13 cellular contexts compared by ENCODE assay signal in the genomic region with DNA sequence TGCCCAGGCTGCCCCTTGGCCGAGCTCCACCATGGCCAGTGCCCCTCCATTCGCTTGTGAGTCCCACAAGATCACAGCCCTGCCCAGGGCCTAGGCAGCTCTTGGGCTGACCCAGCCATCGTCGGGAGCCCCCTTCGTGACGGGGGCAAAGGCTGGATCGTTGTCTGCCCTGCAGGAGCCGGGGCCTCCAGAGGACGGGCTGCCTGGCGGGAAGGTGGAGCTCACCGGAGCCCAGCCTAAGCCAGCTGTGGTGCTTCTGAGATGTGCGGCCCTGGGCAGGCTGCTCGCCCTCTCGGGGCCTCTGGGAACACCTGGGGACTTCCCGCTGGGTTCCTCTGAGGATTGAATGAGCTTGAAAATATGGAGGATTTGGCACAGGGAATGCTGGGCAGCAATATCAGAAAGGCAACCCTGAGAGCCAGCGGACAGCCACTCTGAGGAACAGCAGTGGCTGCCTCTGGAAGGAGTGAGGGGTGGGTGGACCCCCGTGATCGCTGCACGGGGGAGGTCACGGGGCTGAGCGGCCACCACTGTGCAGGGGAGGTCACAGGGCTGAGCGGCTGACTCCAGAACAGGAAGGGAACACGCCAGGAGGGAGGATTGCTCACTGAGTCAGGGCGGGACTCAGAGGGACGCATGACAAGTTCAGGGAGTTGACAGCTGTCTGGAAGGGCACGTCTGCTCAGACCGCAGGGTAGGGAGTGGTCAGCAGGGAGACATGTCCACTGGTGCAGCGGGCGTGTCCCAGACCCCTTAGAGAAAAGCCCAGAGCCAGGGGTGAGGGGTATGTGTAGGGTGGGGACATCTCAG. TPM values are rescaled to one million over a fixed set of nuclear protein-coding genes. Genes with fewer than 3 reads are reported as not detected.
DNase-seq lines count a peak whose midpoint lies in the region; ATAC-seq, FAIRE-seq and TF ChIP-seq lines count a peak whose summit lies in the region.
"Had no signal": no experiment of that assay in that cellular context is flagged by ENCODE, and none has a peak within 500 bp of the region (broad histone marks: within the 10 kb centered on the region; RNA-seq: fewer than 3 reads in every experiment).

No MANE protein-coding gene starts in this region.

- H3K4me3 ChIP-seq in psoas muscle, result no peak overlapping the region
- no peak overlapping the region for H3K4me3 ChIP-seq in Karpas-422 (ENCODE audit: low read length)
- H3K4me3 ChIP-seq: esophagus squamous epithelium, testis had no signal

- H3K9me2 ChIP-seq in Karpas-422 (replicated peaks; ENCODE audit: insufficient read depth, low read length), result no peaks in the 10 kb centered on the region

- H3K36me3 ChIP-seq in psoas muscle (ENCODE audit: insufficient read depth in 1 of 2, low read depth in 1 of 2) (no peaks in the 10 kb centered on the region), Karpas-422 (ENCODE audit: insufficient read depth, low read length) (no peaks in the 10 kb centered on the region)
- H3K36me3 ChIP-seq: esophagus squamous epithelium had no signal

- ATAC-seq in esophagus mucosa (peak; percentile 49), psoas muscle (no peak)
- no peak for ATAC-seq in activated CD4-positive, CD25-positive, alpha-beta regulatory T cell treated with anti-CD3 and anti-CD28 coated beads, Interleukin-2, amount 50 U/mL, for 24 hours

- H3K79me2 ChIP-seq in Karpas-422 (ENCODE audit: low read length), result no peaks in the 10 kb centered on the region

- H3K27ac ChIP-seq in psoas muscle (no peak overlapping the region), Karpas-422 (ENCODE audit: low read length) (no peak overlapping the region)
- H3K27ac ChIP-seq: esophagus squamous epithelium, testis had no signal

- 55 to 65% (median 64%) methylated on average over 28 to 29 of the region's 29 CpGs for WGBS in psoas muscle, 3 donors

- FAIRE-seq in GM12892 (lab: Jason Lieb, UNC), result peak; percentile 14

- no peaks in the 10 kb centered on the region for H4K20me1 ChIP-seq in Karpas-422 (ENCODE audit: insufficient read depth, low read depth, low read length)

- no peak for TF ChIP-seq POLR2A in GM12892 (IDR thresholded peaks at IDR 0.05; ENCODE audit: low read depth, low read length)

- H3K27me3 ChIP-seq in psoas muscle (ENCODE audit: insufficient read depth in 3 of 3, low read length in 2 of 3) (peaks cover 0 to 13% (median 0%) of the 10 kb centered on the region in 3 donors), Karpas-422 (ENCODE audit: low read length) (no peaks in the 10 kb centered on the region)
- H3K27me3 ChIP-seq: testis had no signal

- H3K4me1 ChIP-seq in psoas muscle (peaks cover 9% of the 10 kb centered on the region), Karpas-422 (ENCODE audit: low read length) (peaks cover 23% of the 10 kb centered on the region)
- H3K4me1 ChIP-seq: testis had no signal

- no peak for TF ChIP-seq CTCF in psoas muscle (IDR thresholded peaks at IDR 0.05)

- H3K9me3 ChIP-seq in psoas muscle, result no peaks in the 10 kb centered on the region
- H3K9me3 ChIP-seq in Karpas-422 (ENCODE audit: low read length), result no peaks in the 10 kb centered on the region
- H3K9me3 ChIP-seq: esophagus squamous epithelium, testis had no signal

- no peak overlapping the region for H3K4me2 ChIP-seq in Karpas-422 (ENCODE audit: low read depth, low read length, poor library complexity, severe bottlenecking)

- DNase-seq in GM12892 (ENCODE audit: insufficient read length) (no peak), NCI-H69 (lab: John Stamatoyannopoulos, UW) (peak; percentile 70), psoas muscle (peak; percentile 6 to 22), Karpas-422 (no peak)
- DNase-seq in effector CD4-positive, alpha-beta T cell, result no peak
- no peak for DNase-seq in stimulated activated CD4-positive, alpha-beta T cell treated with anti-CD3 and anti-CD28 coated beads, Interleukin-4, amount 100 ng/mL, for 1 hour
- DNase-seq: esophagus squamous epithelium, HCEC 1CT, NCI-H1930, T-helper 9 cell, testis had no signal

- intact Hi-C loops in psoas muscle (cut with DNase I), result no loop called here

- H3K9ac ChIP-seq in Karpas-422 (ENCODE audit: low read length), result no peak overlapping the region

- H2AFZ ChIP-seq in Karpas-422 (ENCODE audit: low read length), result no peak overlapping the region

RNA-seq across cellular contexts. Expression of a gene that starts 19.3 kb away (rescaled TPM):
- 5.7 TPM for polyA plus RNA-seq in GM12892 (2012; ENCODE audit: missing spikeins)
- 5.2 TPM for total RNA-seq in esophagus mucosa
- total RNA-seq in psoas muscle, result under 1 TPM in 1 of 4 donors, not detected in 3; 0.13 TPM
- polyA plus RNA-seq in psoas muscle, result under 1 TPM in 2 of 3 donors, not detected in 1; under 0.01 to 0.01 TPM
- 0.52 and 0.94 TPM in 2 replicates for total RNA-seq in Karpas-422 (2014; rRNA removed; shearing (Covaris generic); ENCODE audit: low replicate concordance)

RNA-seq across cellular contexts. Expression of a gene that starts 21.7 kb away (rescaled TPM):
- polyA plus RNA-seq in GM12892 (2012; ENCODE audit: missing spikeins), result 18.5 TPM
- total RNA-seq in esophagus mucosa (13.9 TPM), psoas muscle (10 to 100 TPM; 10.8 to 12.6 (median 11.7) TPM)
- polyA plus RNA-seq in psoas muscle, result 10 to 100 TPM; 14.9 to 21.8 (median 20.2) TPM
- 37.2 and 46.7 TPM in 2 replicates for total RNA-seq in Karpas-422 (2014; rRNA removed; shearing (Covaris generic); ENCODE audit: low replicate concordance)

RNA-seq across cellular contexts. Expression of a gene that starts 46.8 kb away (rescaled TPM):
- 11.4 TPM for polyA plus RNA-seq in GM12892 (2012; ENCODE audit: missing spikeins)
- total RNA-seq in esophagus mucosa (40.3 TPM), psoas muscle (10 to 100 TPM; 37.9 to 49.2 (median 39.2) TPM)
- 10 to 100 TPM; 33.9 to 66.4 (median 45.0) TPM for polyA plus RNA-seq in psoas muscle
- total RNA-seq in Karpas-422 (2014; rRNA removed; shearing (Covaris generic); ENCODE audit: low replicate concordance), result 10.2 and 14.4 TPM in 2 replicates

Comparison
In these comparisons a context has a peak if more than half of its experiments do, and no peak if none do; other contexts are left out.
1. DNase-seq: peak in NCI-H69 (single experiment) and psoas muscle (2 of 2); none in GM12892 (single experiment), Karpas-422 (single experiment), effector CD4-positive, alpha-beta T cell (single experiment) and stimulated activated CD4-positive, alpha-beta T cell treated with anti-CD3 and anti-CD28 coated beads, Interleukin-4, amount 100 ng/mL, for 1 hour (single experiment).